Comparison of ENCODE assay signal across 30 cellular contexts in the genomic region with DNA sequence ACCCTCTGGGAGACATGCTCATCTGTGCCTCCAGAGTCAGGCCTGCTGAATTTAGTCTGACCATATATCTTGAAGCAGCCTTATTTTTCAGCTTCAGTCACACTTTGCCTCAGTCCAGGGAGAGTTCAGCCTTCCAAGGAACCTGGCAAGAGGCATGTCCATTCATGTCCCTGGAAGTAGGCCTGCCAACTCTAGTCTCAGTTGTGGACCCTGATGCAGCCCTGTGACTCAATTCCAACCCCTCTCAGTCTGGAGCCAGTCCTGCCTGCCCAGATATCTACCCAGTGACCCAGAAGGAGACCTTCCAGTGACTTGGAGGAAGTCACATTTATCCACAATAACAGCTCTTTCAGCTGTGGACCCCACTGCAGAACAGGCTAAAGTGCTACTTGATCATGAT.
"Had no signal": no experiment of that assay in that cellular context is flagged by ENCODE, and none has a peak within 500 bp of the region (broad histone marks: within the 10 kb centered on the region; RNA-seq: fewer than 3 reads in every experiment).

No MANE protein-coding gene starts in this region.

- H3K4me3 Mint-ChIP-seq: activated CD4-positive, alpha-beta T cell treated with anti-CD3 and anti-CD28 coated beads, Interleukin-2, amount 10 ng/mL, durations not matched to agents 24 days and 14 days; activated CD8-positive, alpha-beta memory T cell treated with anti-CD3 and anti-CD28 coated beads, Interleukin-2, amount 10 ng/mL, durations not matched to agents 7 days and 5 days; activated CD8-positive, alpha-beta T cell treated with anti-CD3 and anti-CD28 coated beads for 36 hours; activated naive CD4-positive, alpha-beta T cell treated with anti-CD3 and anti-CD28 coated beads, Interleukin-2, amount 10 ng/mL, durations not matched to agents 7 days and 5 days; mesothelial cell of epicardium; naive thymus-derived CD8-positive, alpha-beta T cell; stimulated activated effector memory CD8-positive, alpha-beta T cell treated with anti-CD3 and anti-CD28 coated beads, Interleukin-12 subunit alpha, Interleukin-12 subunit beta, amount 100 ng/mL, for 72 hours; stimulated activated naive CD8-positive, alpha-beta T cell treated with anti-CD3 and anti-CD28 coated beads, Interleukin-15, amount 100 ng/mL, for 72 hours; T-cell; T-helper 2 cell treated with Interferon-gamma antibody and Interleukin-4, amounts not matched to agents 5 μg/mL and 100 μg/mL, for 36 hours had no signal

- H3K27ac Mint-ChIP-seq: activated CD4-positive, alpha-beta T cell treated with anti-CD3 and anti-CD28 coated beads, Interleukin-2, amount 10 ng/mL, durations not matched to agents 24 days and 14 days; activated CD8-positive, alpha-beta memory T cell treated with anti-CD3 and anti-CD28 coated beads, Interleukin-2, amount 10 ng/mL, durations not matched to agents 7 days and 5 days; activated CD8-positive, alpha-beta T cell treated with anti-CD3 and anti-CD28 coated beads for 36 hours; activated naive CD4-positive, alpha-beta T cell treated with anti-CD3 and anti-CD28 coated beads, Interleukin-2, amount 10 ng/mL, durations not matched to agents 7 days and 5 days; mesothelial cell of epicardium; naive thymus-derived CD8-positive, alpha-beta T cell; stimulated activated effector memory CD8-positive, alpha-beta T cell treated with anti-CD3 and anti-CD28 coated beads, Interleukin-12 subunit alpha, Interleukin-12 subunit beta, amount 100 ng/mL, for 72 hours; T-cell; T-helper 2 cell treated with Interferon-gamma antibody and Interleukin-4, amounts not matched to agents 5 μg/mL and 100 μg/mL, for 36 hours had no signal

- H3K9me3 ChIP-seq: body of pancreas, gastrocnemius medialis, ovary, psoas muscle, right lobe of liver, tibial nerve had no signal

- H3K4me1 Mint-ChIP-seq: activated CD4-positive, alpha-beta T cell treated with anti-CD3 and anti-CD28 coated beads, Interleukin-2, amount 10 ng/mL, durations not matched to agents 24 days and 14 days; activated CD8-positive, alpha-beta memory T cell treated with anti-CD3 and anti-CD28 coated beads, Interleukin-2, amount 10 ng/mL, durations not matched to agents 7 days and 5 days; activated naive CD4-positive, alpha-beta T cell treated with anti-CD3 and anti-CD28 coated beads, Interleukin-2, amount 10 ng/mL, durations not matched to agents 7 days and 5 days; naive thymus-derived CD8-positive, alpha-beta T cell; stimulated activated effector memory CD8-positive, alpha-beta T cell treated with anti-CD3 and anti-CD28 coated beads, Interleukin-12 subunit alpha, Interleukin-12 subunit beta, amount 100 ng/mL, for 72 hours; stimulated activated naive CD8-positive, alpha-beta T cell treated with anti-CD3 and anti-CD28 coated beads, Interleukin-15, amount 100 ng/mL, for 72 hours; T-cell had no signal

- H3K36me3 ChIP-seq: gastrocnemius medialis, ovary, right lobe of liver, tibial nerve had no signal

- ATAC-seq: activated CD4-positive, CD25-positive, alpha-beta regulatory T cell treated with anti-CD3 and anti-CD28 coated beads, Interleukin-2, amount 50 U/mL, for 24 hours; activated CD8-positive, alpha-beta memory T cell treated with anti-CD3 and anti-CD28 coated beads, Interleukin-2, amount 10 ng/mL, durations not matched to agents 7 days and 5 days; activated CD8-positive, alpha-beta T cell treated with anti-CD3 and anti-CD28 coated beads for 36 hours; esophagus mucosa; naive thymus-derived CD8-positive, alpha-beta T cell; right lobe of liver; stimulated activated effector memory CD8-positive, alpha-beta T cell treated with anti-CD3 and anti-CD28 coated beads, Interleukin-12 subunit alpha, Interleukin-12 subunit beta, amount 100 ng/mL, for 72 hours; stimulated activated naive CD8-positive, alpha-beta T cell treated with anti-CD3 and anti-CD28 coated beads, Interleukin-15, amount 100 ng/mL, for 72 hours; T-cell had no signal

- H3K27me3 Mint-ChIP-seq: activated CD4-positive, alpha-beta T cell treated with anti-CD3 and anti-CD28 coated beads, Interleukin-2, amount 10 ng/mL, durations not matched to agents 24 days and 14 days; activated CD8-positive, alpha-beta memory T cell treated with anti-CD3 and anti-CD28 coated beads, Interleukin-2, amount 10 ng/mL, durations not matched to agents 7 days and 5 days; activated CD8-positive, alpha-beta T cell treated with anti-CD3 and anti-CD28 coated beads for 36 hours; activated naive CD4-positive, alpha-beta T cell treated with anti-CD3 and anti-CD28 coated beads, Interleukin-2, amount 10 ng/mL, durations not matched to agents 7 days and 5 days; stimulated activated naive CD8-positive, alpha-beta T cell treated with anti-CD3 and anti-CD28 coated beads, Interleukin-15, amount 100 ng/mL, for 72 hours had no signal

- H3K9me3 Mint-ChIP-seq: activated CD4-positive, alpha-beta T cell treated with anti-CD3 and anti-CD28 coated beads, Interleukin-2, amount 10 ng/mL, durations not matched to agents 24 days and 14 days; activated naive CD4-positive, alpha-beta T cell treated with anti-CD3 and anti-CD28 coated beads, Interleukin-2, amount 10 ng/mL, durations not matched to agents 7 days and 5 days; stimulated activated naive CD8-positive, alpha-beta T cell treated with anti-CD3 and anti-CD28 coated beads, Interleukin-15, amount 100 ng/mL, for 72 hours; T-helper 2 cell treated with Interferon-gamma antibody and Interleukin-4, amounts not matched to agents 5 μg/mL and 100 μg/mL, for 36 hours had no signal

- H3K27ac ChIP-seq: gastrocnemius medialis, ovary, psoas muscle, right lobe of liver, tibial nerve, VCaP had no signal

- H3K36me3 Mint-ChIP-seq: activated CD8-positive, alpha-beta memory T cell treated with anti-CD3 and anti-CD28 coated beads, Interleukin-2, amount 10 ng/mL, durations not matched to agents 7 days and 5 days; activated naive CD4-positive, alpha-beta T cell treated with anti-CD3 and anti-CD28 coated beads, Interleukin-2, amount 10 ng/mL, durations not matched to agents 7 days and 5 days; mesothelial cell of epicardium; naive thymus-derived CD8-positive, alpha-beta T cell; stimulated activated effector memory CD8-positive, alpha-beta T cell treated with anti-CD3 and anti-CD28 coated beads, Interleukin-12 subunit alpha, Interleukin-12 subunit beta, amount 100 ng/mL, for 72 hours; T-cell had no signal

- H3K4me1 ChIP-seq: psoas muscle, right lobe of liver, tibial nerve had no signal

- H3K4me3 ChIP-seq: body of pancreas, gastrocnemius medialis, lung, ovary, psoas muscle, right lobe of liver, tibial nerve had no signal

- DNase-seq: activated CD4-positive, alpha-beta T cell treated with anti-CD3 and anti-CD28 coated beads, Interleukin-2, amount 10 ng/mL, durations not matched to agents 24 days and 14 days; activated CD8-positive, alpha-beta memory T cell treated with anti-CD3 and anti-CD28 coated beads, Interleukin-2, amount 10 ng/mL, durations not matched to agents 7 days and 5 days; activated CD8-positive, alpha-beta T cell treated with anti-CD3 and anti-CD28 coated beads for 36 hours; activated effector memory CD4-positive, alpha-beta T cell treated with anti-CD3 and anti-CD28 coated beads, Interleukin-2, amount 50 U/mL, for 16 hours; activated naive CD4-positive, alpha-beta T cell treated with anti-CD3 and anti-CD28 coated beads, Interleukin-2, amount 10 ng/mL, durations not matched to agents 7 days and 5 days; activated T-cell treated with anti-CD3 and anti-CD28 coated beads for 4 hours; amygdala; central memory CD4-positive, alpha-beta T cell; dermis blood vessel endothelial cell; effector CD8-positive, alpha-beta T cell; head of caudate nucleus; islet precursor cell; naive thymus-derived CD8-positive, alpha-beta T cell; ovary; right lobe of liver; small intestine; stimulated activated CD4-positive, alpha-beta T cell treated with anti-CD3 and anti-CD28 coated beads, Interleukin-2, amount 100 ng/mL, for 24 hours; stimulated activated naive CD8-positive, alpha-beta T cell treated with anti-CD3 and anti-CD28 coated beads, Interleukin-15, amount 100 ng/mL, for 72 hours; T-cell had no signal

- H3K27me3 ChIP-seq: body of pancreas, gastrocnemius medialis, ovary, right lobe of liver, tibial nerve had no signal
